ENCODE assay signal across 8 cellular contexts in genomic region chr10:112950714-112951348, GRCh38. TPM values are rescaled to one million over a fixed set of nuclear protein-coding genes. Genes with fewer than 3 reads are reported as not detected.
A peak's percentile ranks its signal among the peaks of the same experiment; 100 is the strongest.
DNase-seq lines count a peak whose midpoint lies in the region; ATAC-seq and TF ChIP-seq lines count a peak whose summit lies in the region.

No MANE protein-coding gene starts in this region.

- peaks cover 8 to 26% of the 10 kb centered on the region in 2 experiments for H3K4me1 ChIP-seq in SK-N-SH (ENCODE audit: control insufficient read depth in 1 of 2, insufficient read depth in 2 of 2, low read depth in 1 of 2, low read length in 1 of 2)
- H3K4me1 ChIP-seq in stomach smooth muscle (ENCODE audit: control insufficient read depth, insufficient read depth, low read length): peaks cover 19% of the 10 kb centered on the region

- peak overlapping the region; percentile 72 to 81 for H3K4me3 ChIP-seq in SK-N-SH (ENCODE audit: low read depth in 2 of 2, low read length in 1 of 2)
- peak overlapping the region; percentile 45 for H3K4me3 ChIP-seq in lower leg skin (ENCODE audit: low read depth, poor library complexity, severe bottlenecking)
- H3K4me3 ChIP-seq in stomach smooth muscle (ENCODE audit: low read length in 2 of 2): peak overlapping the region; percentile 83 to 89

- TF ChIP-seq EP300 in SK-N-SH (IDR thresholded peaks at IDR 0.05; ENCODE audit: borderline replicate concordance in 1 of 2, low read depth in 1 of 2, low read length in 1 of 2): no peak

- H3K4me2 ChIP-seq in SK-N-SH: peak overlapping the region; percentile 95

- TF ChIP-seq POLR2A in lower leg skin (IDR thresholded peaks at IDR 0.05): no peak

- peak; percentile 56 for DNase-seq in activated CD4-positive, alpha-beta T cell treated with anti-CD3 and anti-CD28 coated beads, Interleukin-2, amount 10 ng/mL, durations not matched to agents 24 days and 14 days
- no peak for DNase-seq in activated CD4-positive, alpha-beta T cell treated with anti-CD3 and anti-CD28 coated beads for 1 hour
- DNase-seq in SK-N-SH (peak; percentile 60), lower leg skin (ENCODE audit: low spot score in 2 of 2) (peak in 1 of 2 donors; percentile 85), LoVo (ENCODE audit: low spot score) (no peak)
- DNase-seq in central memory CD4-positive, alpha-beta T cell: peak; percentile 8

- intact Hi-C loops in activated CD4-positive, alpha-beta T cell treated with anti-CD3 and anti-CD28 coated beads, Interleukin-2, amount 10 ng/mL, durations not matched to agents 24 days and 14 days (cut with micrococcal nuclease): no loop called here
- intact Hi-C loops in lower leg skin (cut with DNase I; ENCODE audit: low total_unique reads): loop anchor here (10.0 kb wide), 1 partner anchor 154 kb away; no protein-coding TSS in a partner anchor

- H3K9me3 Mint-ChIP-seq in activated CD4-positive, alpha-beta T cell treated with anti-CD3 and anti-CD28 coated beads, Interleukin-2, amount 10 ng/mL, durations not matched to agents 24 days and 14 days: no peaks in the 10 kb centered on the region

- H3K9ac ChIP-seq in SK-N-SH (peak overlapping the region; percentile 98), stomach smooth muscle (ENCODE audit: low read length in 2 of 2) (peak overlapping the region; percentile 81 to 84)

- POLR2A ChIA-PET in SK-N-SH (lab: Yijun Ruan, JAX): no interaction called here

- H3K27ac ChIP-seq in SK-N-SH (ENCODE audit: low read depth in 2 of 2, low read length in 1 of 2) (peak overlapping the region; percentile 76 to 81), stomach smooth muscle (ENCODE audit: low read length) (peak overlapping the region; percentile 84)

- TF ChIP-seq CTCF in SK-N-SH (IDR thresholded peaks at IDR 0.05) (no peak), lower leg skin (IDR thresholded peaks at IDR 0.05) (no peak)

- H4K20me1 ChIP-seq in SK-N-SH (ENCODE audit: insufficient read depth): no peaks in the 10 kb centered on the region

- under 1% methylated on average over 50 of the region's 54 CpGs for WGBS in SK-N-SH (ENCODE audit: low lambda C conversion rate)
- WGBS in lower leg skin, 2 donors: 0 to 1% methylated on average over 38 to 54 of the region's 54 CpGs

- H2AFZ ChIP-seq in SK-N-SH (ENCODE audit: low read depth): peak overlapping the region; percentile 77

- H3K79me2 ChIP-seq in SK-N-SH (ENCODE audit: insufficient read depth): peaks cover 52% of the 10 kb centered on the region

- H3K27ac Mint-ChIP-seq in activated CD4-positive, alpha-beta T cell treated with anti-CD3 and anti-CD28 coated beads, Interleukin-2, amount 10 ng/mL, durations not matched to agents 24 days and 14 days: no peak overlapping the region

- peak; percentile 3; the same call in 1 of the 2 replicates for TF ChIP-seq RAD21 in SK-N-SH (IDR thresholded peaks at IDR 0.05; ENCODE audit: low read length)

- peak overlapping the region; percentile 80 for H3K4me3 Mint-ChIP-seq in activated CD4-positive, alpha-beta T cell treated with anti-CD3 and anti-CD28 coated beads, Interleukin-2, amount 10 ng/mL, durations not matched to agents 24 days and 14 days

- CTCF ChIA-PET in SK-N-SH (lab: Yijun Ruan, JAX): no interaction called here

- peaks cover 73% of the 10 kb centered on the region for H3K27me3 Mint-ChIP-seq in activated CD4-positive, alpha-beta T cell treated with anti-CD3 and anti-CD28 coated beads, Interleukin-2, amount 10 ng/mL, durations not matched to agents 24 days and 14 days

- H3K27me3 ChIP-seq in SK-N-SH (ENCODE audit: insufficient read depth) (no peaks in the 10 kb centered on the region), stomach smooth muscle (ENCODE audit: control insufficient read depth in 1 of 2, insufficient read depth in 2 of 2, low read length in 2 of 2) (no peaks in the 10 kb centered on the region)

- no peak for ATAC-seq in GM21360 (IDR thresholded peaks at IDR 0.05; ENCODE audit: unreplicated experiment)

- H3K9me2 ChIP-seq in SK-N-SH: no peaks in the 10 kb centered on the region

- peaks cover 3% of the 10 kb centered on the region for H3K36me3 Mint-ChIP-seq in activated CD4-positive, alpha-beta T cell treated with anti-CD3 and anti-CD28 coated beads, Interleukin-2, amount 10 ng/mL, durations not matched to agents 24 days and 14 days (ENCODE audit: low read depth)

- peaks cover 31% of the 10 kb centered on the region for H3F3A ChIP-seq in SK-N-SH (replicated peaks; ENCODE audit: insufficient read depth)

- peaks cover 14% of the 10 kb centered on the region for H3K4me1 Mint-ChIP-seq in activated CD4-positive, alpha-beta T cell treated with anti-CD3 and anti-CD28 coated beads, Interleukin-2, amount 10 ng/mL, durations not matched to agents 24 days and 14 days

- peaks cover 0 to 4% of the 10 kb centered on the region in 2 experiments for H3K36me3 ChIP-seq in SK-N-SH (replicated peaks in 1 of 2; ENCODE audit: control insufficient read depth in 1 of 2, insufficient read depth in 2 of 2, low read length in 1 of 2)
- no peaks in the 10 kb centered on the region for H3K36me3 ChIP-seq in stomach smooth muscle (ENCODE audit: control insufficient read depth in 2 of 2, insufficient read depth in 2 of 2, low read length in 2 of 2)

- H3K9me3 ChIP-seq in SK-N-SH: no peaks in the 10 kb centered on the region
- no peaks in the 10 kb centered on the region for H3K9me3 ChIP-seq in stomach smooth muscle (ENCODE audit: control insufficient read depth in 2 of 2, low read length in 2 of 2)

TF ChIP-seq in SK-N-SH, 30 proteins besides CTCF, POLR2A, EP300 and RAD21:
- TF ChIP-seq SIN3A (IDR thresholded peaks at IDR 0.05; ENCODE audit: borderline replicate concordance, low read depth, low read length): peak; percentile 16; the same call in 1 of the 2 replicates
- no peak for TF ChIP-seq USF1 (IDR thresholded peaks at IDR 0.05; ENCODE audit: borderline replicate concordance, low read depth)

RNA-seq across cellular contexts. Expression of gene TCF7L2, which starts 0.8 kb away (rescaled TPM):
- 0.21 and 0.43 TPM in 2 replicates for total RNA-seq in activated CD4-positive, alpha-beta T cell treated with anti-CD3 and anti-CD28 coated beads, Interleukin-2, amount 10 ng/mL, durations not matched to agents 24 days and 14 days
- polyA plus RNA-seq in SK-N-SH (2012; rRNA removed): 5.8 and 10.2 TPM in 2 replicates
- polyA plus RNA-seq in SK-N-SH (2012; cell fraction: cytosol; rRNA removed): 6.9 and 8.6 TPM in 2 replicates
- 20.2 and 22.4 TPM in 2 replicates for polyA plus RNA-seq in SK-N-SH (2012; cell fraction: nucleus; rRNA removed)
- 10 to 100 TPM in 3 of 4 donors, 1 to 10 TPM in 1; 5.6 to 23.1 (median 16.2) TPM for total RNA-seq in lower leg skin

Comparison
In these comparisons a context has a peak if more than half of its experiments do, and no peak if none do; other contexts are left out.
1. DNase-seq: peak in activated CD4-positive, alpha-beta T cell treated with anti-CD3 and anti-CD28 coated beads, Interleukin-2, amount 10 ng/mL, durations not matched to agents 24 days and 14 days (single experiment), SK-N-SH (single experiment) and central memory CD4-positive, alpha-beta T cell (single experiment); none in activated CD4-positive, alpha-beta T cell treated with anti-CD3 and anti-CD28 coated beads for 1 hour (single experiment) and LoVo (single experiment).
2. Peak in every context shown above with its lines, with median percentiles within 50 percentile points of each other: H3K4me3 ChIP-seq.